12 cellular contexts compared by ENCODE assay signal in genomic region chr15:40239671-40240618, GRCh38. TPM values are rescaled to one million over a fixed set of nuclear protein-coding genes. Genes with fewer than 3 reads are reported as not detected.
A peak's percentile ranks its signal among the peaks of the same experiment; 100 is the strongest.
DNase-seq lines count a peak whose midpoint lies in the region; ATAC-seq and TF ChIP-seq lines count a peak whose summit lies in the region.
"Had no signal": no experiment of that assay in that cellular context is flagged by ENCODE, and none has a peak within 500 bp of the region (broad histone marks: within the 10 kb centered on the region; RNA-seq: fewer than 3 reads in every experiment).

No MANE protein-coding gene starts in this region.

- TF ChIP-seq CTCF in 22Rv1 (IDR thresholded peaks at IDR 0.05) (no peak), HEK293 (tag by site-specific recombination; IDR thresholded peaks at IDR 0.05) (no peak), mesothelial cell of epicardium (IDR thresholded peaks at IDR 0.05; ENCODE audit: unreplicated experiment) (no peak)

- no peak for ATAC-seq in HG02973 (IDR thresholded peaks at IDR 0.05; ENCODE audit: unreplicated experiment)

- DNase-seq in cerebellar cortex (ENCODE audit: low spot score): peak; percentile 38
- DNase-seq in mesothelial cell of epicardium (ENCODE audit: low spot score in 2 of 2, unreplicated experiment in 2 of 2): no peak
- DNase-seq in mucosa of gallbladder (ENCODE audit: low spot score): no peak
- DNase-seq in 8988T: no peak
- DNase-seq in NCI-H82 treated with DMSO at 0.1 percent for 48 hours (lab: John Stamatoyannopoulos, UW; ENCODE audit: unreplicated experiment): no peak
- DNase-seq: CD4-positive, CD25-positive, alpha-beta regulatory T cell; NCI-H1436 treated with DMSO at 0.1 percent for 48 hours had no signal

- no peaks in the 10 kb centered on the region for H3K36me3 Mint-ChIP-seq in mesothelial cell of epicardium
- H3K36me3 Mint-ChIP-seq: CD4-positive, CD25-positive, alpha-beta regulatory T cell had no signal

- CTCF ChIA-PET in HEK293 (lab: Yijun Ruan, JAX): interaction anchor here (0.6 to 10.3 kb wide), 5 partner anchors 22 to 67 kb away, joined by 3 to 68 read pairs (median 6); no protein-coding TSS in a partner anchor

- peak overlapping the region; percentile 25; the same call in 1 of the 2 replicates for H3K27ac ChIP-seq in 22Rv1
- no peak overlapping the region for H3K27ac ChIP-seq in HEK293 (ENCODE audit: extremely low read depth, low read depth, low read length)

- no peaks in the 10 kb centered on the region for H3K9me3 Mint-ChIP-seq in mesothelial cell of epicardium
- H3K9me3 Mint-ChIP-seq: CD4-positive, CD25-positive, alpha-beta regulatory T cell; stimulated activated naive CD8-positive, alpha-beta T cell treated with anti-CD3 and anti-CD28 coated beads, Interleukin-15, Interleukin-2, amounts not matched to agents 100 ng/mL and 50 ng/mL, for 24 hours had no signal

- peak overlapping the region; percentile 57 for H3K4me3 Mint-ChIP-seq in mesothelial cell of epicardium
- H3K4me3 Mint-ChIP-seq: CD4-positive, CD25-positive, alpha-beta regulatory T cell; stimulated activated naive CD8-positive, alpha-beta T cell treated with anti-CD3 and anti-CD28 coated beads, Interleukin-15, Interleukin-2, amounts not matched to agents 100 ng/mL and 50 ng/mL, for 24 hours had no signal

- POLR2A ChIA-PET in HEK293 (lab: Yijun Ruan, JAX): interaction anchor here (1.3 kb wide), 1 partner anchor 15 kb away, joined by 6 read pairs; no protein-coding TSS in a partner anchor

- no peaks in the 10 kb centered on the region for H3K9me3 ChIP-seq in HEK293 (ENCODE audit: control insufficient read depth, insufficient read depth, low read depth, low read length)

- peaks cover 5% of the 10 kb centered on the region; the same call in 1 of the 2 replicates for H3K4me1 ChIP-seq in HEK293 (ENCODE audit: control insufficient read depth, insufficient read depth, low read length)

- H3K4me1 Mint-ChIP-seq in mesothelial cell of epicardium: peaks cover 24% of the 10 kb centered on the region

- no peaks in the 10 kb centered on the region for H3K36me3 ChIP-seq in HEK293 (ENCODE audit: control insufficient read depth in 2 of 2, insufficient read depth in 1 of 2, low read length in 2 of 2)

- H3K4me3 ChIP-seq in HEK293 (ENCODE audit: low read depth, low read length): no peak overlapping the region

- peak overlapping the region; percentile 57 for H3K27ac Mint-ChIP-seq in mesothelial cell of epicardium
- H3K27ac Mint-ChIP-seq: stimulated activated naive CD8-positive, alpha-beta T cell treated with anti-CD3 and anti-CD28 coated beads, Interleukin-15, Interleukin-2, amounts not matched to agents 100 ng/mL and 50 ng/mL, for 24 hours had no signal

- peaks cover 4% of the 10 kb centered on the region for H3K27me3 Mint-ChIP-seq in mesothelial cell of epicardium (ENCODE audit: low read depth)

TF ChIP-seq in HEK293, 187 proteins besides CTCF, POLR2A, EP300 and RAD21:
- TF ChIP-seq ZIC2 (tag by site-specific recombination; IDR thresholded peaks at IDR 0.05) (peak; percentile 29; the same call in 1 of the 2 replicates), ZNF184 (tag by site-specific recombination; IDR thresholded peaks at IDR 0.05) (no peak)

RNA-seq across cellular contexts. Expression of gene PAK6, which starts 1.1 kb away (rescaled TPM):
- total RNA-seq in mesothelial cell of epicardium (10.1 to 11.1 TPM (median 10.2 TPM) in 3 replicates), mucosa of gallbladder (7.9 TPM)
- total RNA-seq: CD4-positive, CD25-positive, alpha-beta regulatory T cell; dermis blood vessel endothelial cell had no signal

RNA-seq across cellular contexts. Expression of gene ANKRD63, which starts 42.9 kb away (rescaled TPM):
- 0.31 to 0.59 TPM (median 0.44 TPM) in 3 replicates for total RNA-seq in mesothelial cell of epicardium
- 1.6 TPM for total RNA-seq in mucosa of gallbladder
- total RNA-seq: dermis blood vessel endothelial cell had no signal
